Comparison of ENCODE assay signal across 13 cellular contexts in the genomic region with DNA sequence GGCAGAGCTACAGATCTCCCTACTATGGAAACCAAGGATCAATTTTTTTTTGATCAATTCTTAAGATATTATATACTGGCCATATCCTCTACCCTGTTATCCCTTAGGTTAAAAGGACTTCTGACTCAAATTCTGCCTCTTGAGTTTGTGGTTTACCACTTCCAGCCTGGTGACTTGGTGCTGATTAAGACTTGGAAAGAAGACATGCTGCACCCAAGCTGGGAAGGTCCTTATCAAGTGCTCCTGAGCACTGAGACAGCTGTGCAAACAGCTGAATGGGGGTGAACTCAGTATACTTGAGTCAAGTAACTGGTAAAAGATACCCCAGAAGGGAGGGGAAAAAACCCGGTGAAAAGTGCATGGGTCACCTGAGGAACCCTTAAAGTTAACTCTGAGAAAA. TPM values are rescaled to one million over a fixed set of nuclear protein-coding genes. Genes with fewer than 3 reads are reported as not detected.
A peak's percentile ranks its signal among the peaks of the same experiment; 100 is the strongest.
DNase-seq lines count a peak whose midpoint lies in the region; ATAC-seq and TF ChIP-seq lines count a peak whose summit lies in the region.
"Had no signal": no experiment of that assay in that cellular context is flagged by ENCODE, and none has a peak within 500 bp of the region (broad histone marks: within the 10 kb centered on the region; RNA-seq: fewer than 3 reads in every experiment).

No MANE protein-coding gene starts in this region.

- H3K27me3 Mint-ChIP-seq in activated naive CD8-positive, alpha-beta T cell treated with anti-CD3 and anti-CD28 coated beads, Interleukin-2, amount 10 ng/mL, durations not matched to agents 7 days and 5 days, result peaks cover 6% of the 10 kb centered on the region
- H3K27me3 Mint-ChIP-seq in immature natural killer cell (ENCODE audit: low read depth in 3 of 3), result peaks cover 3 to 10% (median 8%) of the 10 kb centered on the region in 3 donors

- no peak overlapping the region for H3K4me3 Mint-ChIP-seq in activated naive CD8-positive, alpha-beta T cell treated with anti-CD3 and anti-CD28 coated beads, Interleukin-2, amount 10 ng/mL, durations not matched to agents 7 days and 5 days
- H3K4me3 Mint-ChIP-seq in immature natural killer cell, result no peak overlapping the region
- H3K4me3 Mint-ChIP-seq: activated B cell treated with CpG ODN at 0.5 μM for 24 hours; stimulated activated memory B cell treated with anti-CD40 and anti-IgM and Interleukin-4, amounts not matched to agents 10 μg/mL and 1 μg/mL and 100 μg/mL, for 72 hours had no signal

- peak; percentile 56 for ATAC-seq in activated naive CD8-positive, alpha-beta T cell treated with anti-CD3 and anti-CD28 coated beads, Interleukin-2, amount 10 ng/mL, durations not matched to agents 7 days and 5 days (ENCODE audit: low read depth)
- ATAC-seq: gastroesophageal sphincter; stimulated activated memory B cell treated with anti-CD40 and anti-IgM and Interleukin-4, amounts not matched to agents 10 μg/mL and 1 μg/mL and 100 μg/mL, for 72 hours had no signal

- DNase-seq in GM12865 (ENCODE audit: low read depth) (peak; percentile 84), HT1080 (ENCODE audit: low read depth) (peak; percentile 72), non-pigmented ciliary epithelial cell (ENCODE audit: low read depth) (peak; percentile 15), Kasumi-1 (lab: John Stamatoyannopoulos, UW) (no peak), immature natural killer cell (no peak), putamen (ENCODE audit: low spot score) (no peak)
- DNase-seq in activated naive CD8-positive, alpha-beta T cell treated with anti-CD3 and anti-CD28 coated beads, Interleukin-2, amount 10 ng/mL, durations not matched to agents 7 days and 5 days, result no peak
- DNase-seq: activated B cell treated with CpG ODN at 0.5 μM for 24 hours, NCI-H1930 had no signal

- TF ChIP-seq CTCF in GM12865 (IDR thresholded peaks at IDR 0.05; ENCODE audit: insufficient read depth, low read depth, low read length, missing control alignments), result no peak

- H3K36me3 Mint-ChIP-seq in activated naive CD8-positive, alpha-beta T cell treated with anti-CD3 and anti-CD28 coated beads, Interleukin-2, amount 10 ng/mL, durations not matched to agents 7 days and 5 days, result no peaks in the 10 kb centered on the region
- H3K36me3 Mint-ChIP-seq in immature natural killer cell, result no peaks in the 10 kb centered on the region
- H3K36me3 Mint-ChIP-seq: stimulated activated memory B cell treated with anti-CD40 and anti-IgM and Interleukin-4, amounts not matched to agents 10 μg/mL and 1 μg/mL and 100 μg/mL, for 72 hours had no signal

- peaks cover 3% of the 10 kb centered on the region for H3K9me3 Mint-ChIP-seq in activated naive CD8-positive, alpha-beta T cell treated with anti-CD3 and anti-CD28 coated beads, Interleukin-2, amount 10 ng/mL, durations not matched to agents 7 days and 5 days
- peaks cover 0 to 5% (median 0%) of the 10 kb centered on the region in 6 donors for H3K9me3 Mint-ChIP-seq in immature natural killer cell

- POLR2A ChIA-PET in activated naive CD8-positive, alpha-beta T cell treated with anti-CD3 and anti-CD28 coated beads, Interleukin-2, amount 10 ng/mL, durations not matched to agents 7 days and 5 days (lab: Charles Lee), result no interaction called here

- H3K27ac Mint-ChIP-seq in activated naive CD8-positive, alpha-beta T cell treated with anti-CD3 and anti-CD28 coated beads, Interleukin-2, amount 10 ng/mL, durations not matched to agents 7 days and 5 days, result no peak overlapping the region
- no peak overlapping the region for H3K27ac Mint-ChIP-seq in immature natural killer cell
- H3K27ac Mint-ChIP-seq: activated B cell treated with CpG ODN at 0.5 μM for 24 hours; stimulated activated memory B cell treated with anti-CD40 and anti-IgM and Interleukin-4, amounts not matched to agents 10 μg/mL and 1 μg/mL and 100 μg/mL, for 72 hours had no signal

- H3K4me1 Mint-ChIP-seq in activated naive CD8-positive, alpha-beta T cell treated with anti-CD3 and anti-CD28 coated beads, Interleukin-2, amount 10 ng/mL, durations not matched to agents 7 days and 5 days, result peaks cover 4% of the 10 kb centered on the region
- H3K4me1 Mint-ChIP-seq in immature natural killer cell, result no peaks in the 10 kb centered on the region
- H3K4me1 Mint-ChIP-seq: activated B cell treated with CpG ODN at 0.5 μM for 24 hours; stimulated activated memory B cell treated with anti-CD40 and anti-IgM and Interleukin-4, amounts not matched to agents 10 μg/mL and 1 μg/mL and 100 μg/mL, for 72 hours had no signal

- H3K4me3 ChIP-seq in GM12865 (ENCODE audit: low read depth, low read length), result no peak overlapping the region
- H3K4me3 ChIP-seq: gastroesophageal sphincter had no signal

RNA-seq across cellular contexts. Expression of gene SPACA3, which starts 20.5 kb away (rescaled TPM):
- total RNA-seq in HT1080 (2014; rRNA removed; shearing (Covaris generic)), result 0.53 TPM in 1 of 2 replicates, not detected in the other
- 0.10 TPM in 1 of 2 replicates, not detected in the other for polyA plus RNA-seq in HT1080 (2015; cell fraction: cytosol; rRNA removed)
- not detected in 2 replicates for polyA plus RNA-seq in HT1080 (2015; cell fraction: nucleus; rRNA removed)
- not detected for total RNA-seq in activated naive CD8-positive, alpha-beta T cell treated with anti-CD3 and anti-CD28 coated beads, Interleukin-2, amount 10 ng/mL, durations not matched to agents 7 days and 5 days
- polyA plus RNA-seq in immature natural killer cell, result not detected
- total RNA-seq: activated B cell treated with CpG ODN at 0.5 μM for 24 hours, gastroesophageal sphincter, HT-29, lung microvascular endothelial cell had no signal

RNA-seq across cellular contexts. Expression of gene TMEM98, which starts 43.2 kb away (rescaled TPM):
- 19.5 and 23.8 TPM in 2 replicates for total RNA-seq in HT1080 (2014; rRNA removed; shearing (Covaris generic))
- 13.1 and 14.5 TPM in 2 replicates for polyA plus RNA-seq in HT1080 (2015; cell fraction: cytosol; rRNA removed)
- polyA plus RNA-seq in HT1080 (2015; cell fraction: nucleus; rRNA removed), result 6.6 and 8.6 TPM in 2 replicates
- total RNA-seq in activated naive CD8-positive, alpha-beta T cell treated with anti-CD3 and anti-CD28 coated beads, Interleukin-2, amount 10 ng/mL, durations not matched to agents 7 days and 5 days, result not detected
- polyA plus RNA-seq in immature natural killer cell, result not detected
- total RNA-seq: activated B cell treated with CpG ODN at 0.5 μM for 24 hours had no signal

Comparison
In these comparisons a context has a peak if more than half of its experiments do, and no peak if none do; other contexts are left out.
1. DNase-seq: peak in GM12865 (single experiment), HT1080 (single experiment) and non-pigmented ciliary epithelial cell (single experiment); none in activated naive CD8-positive, alpha-beta T cell treated with anti-CD3 and anti-CD28 coated beads, Interleukin-2, amount 10 ng/mL, durations not matched to agents 7 days and 5 days (single experiment), Kasumi-1 (0 of 2), immature natural killer cell (0 of 3) and putamen (single experiment).
2. RNA of gene TMEM98, which starts 43.2 kb away (total RNA-seq): 19.5 to 23.8 TPM in HT1080; not detected in activated naive CD8-positive, alpha-beta T cell treated with anti-CD3 and anti-CD28 coated beads, Interleukin-2, amount 10 ng/mL, durations not matched to agents 7 days and 5 days; every median in the first group is over 10 times any median in the second.